In the genomic region with DNA sequence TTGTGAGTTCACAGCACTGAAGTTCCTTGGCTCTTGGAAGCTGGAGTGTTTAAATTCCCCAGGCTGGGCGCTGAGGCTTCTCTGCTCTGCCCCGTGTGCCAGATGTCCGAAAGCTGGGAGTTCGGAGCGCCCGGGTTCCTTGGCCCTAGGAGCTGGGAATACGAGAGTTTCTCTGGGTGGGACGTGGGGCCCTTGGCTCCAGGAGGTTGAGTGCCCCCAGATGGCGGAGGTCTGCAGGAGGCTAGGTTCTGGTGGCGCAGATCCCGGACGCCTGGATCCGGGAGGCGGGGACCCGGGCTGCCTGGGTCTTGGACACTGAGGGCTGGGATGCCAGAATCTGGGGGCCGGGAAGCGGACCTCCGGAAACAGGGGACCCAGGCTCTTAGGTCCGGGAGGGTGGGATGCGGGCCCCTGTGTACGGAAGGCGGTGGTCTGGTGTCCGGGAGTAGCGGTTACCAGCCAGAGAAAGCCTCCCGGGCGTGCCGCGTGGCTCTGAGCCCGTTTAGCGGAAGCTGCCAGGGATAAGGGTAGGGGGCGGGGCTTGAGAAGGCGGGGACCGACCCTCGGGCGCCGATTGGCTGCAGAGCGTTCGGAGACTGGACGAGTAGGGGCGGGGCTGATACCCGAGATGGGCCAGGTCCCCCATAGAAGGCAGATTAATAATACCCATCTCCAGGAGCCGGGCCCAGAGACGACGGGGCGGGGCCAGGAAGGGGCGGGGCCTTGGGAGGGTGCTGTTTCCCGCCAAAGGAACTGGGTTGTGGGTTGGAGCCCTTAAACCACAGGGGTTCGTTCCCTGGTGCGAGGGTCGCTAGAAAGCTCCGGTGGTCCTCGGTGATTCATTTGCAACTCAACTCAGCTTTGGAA, we compare ENCODE assay signal across 8 cellular contexts. TPM values are rescaled to one million over a fixed set of nuclear protein-coding genes. Genes with fewer than 3 reads are reported as not detected.
DNase-seq lines count a peak whose midpoint lies in the region; ATAC-seq and TF ChIP-seq lines count a peak whose summit lies in the region.

TSS of gene SLC1A5 (minus strand) at position 494 of the 867 bp plus-strand sequence. CDS start 629 bp downstream, outside the sequence.

- H2AFZ ChIP-seq in KMS-11 (ENCODE audit: low read depth) = peak within 1 kb of the TSS; percentile 45; the same call in 1 of the 2 replicates

- peak; percentile 44 for ATAC-seq in GM21619 (IDR thresholded peaks at IDR 0.05; ENCODE audit: unreplicated experiment)
- peak; percentile 83 for ATAC-seq in esophagus mucosa

- H3K27me3 ChIP-seq in KMS-11 (ENCODE audit: insufficient read depth, low read depth) (no peaks in the 10 kb centered on the region), muscle layer of duodenum (ENCODE audit: low read depth, low read length) (no peaks in the 10 kb centered on the region)

- peak; percentile 86 for DNase-seq in DMS114 treated with DMSO at 0.1 percent for 48 hours (lab: John Stamatoyannopoulos, UW; ENCODE audit: unreplicated experiment)
- peak; percentile 99 for DNase-seq in activated T-cell treated with anti-CD3 and anti-CD28 coated beads for 48 hours (ENCODE audit: low read depth)
- DNase-seq in stimulated activated CD8-positive, alpha-beta memory T cell treated with anti-CD3 and anti-CD28 coated beads, Interleukin-7, amount 100 ng/mL, for 1 hour (ENCODE audit: low read depth in 2 of 2) = peak; percentile 87 to 96

- no peak for TF ChIP-seq CTCF in KMS-11 (conservative IDR thresholded peaks at IDR 0.05; ENCODE audit: low read depth, low read length)

- H3K9me3 ChIP-seq in muscle layer of duodenum (ENCODE audit: control insufficient read depth in 1 of 2, low read length in 2 of 2) = no peaks in the 10 kb centered on the region

- peaks cover 51% of the 10 kb centered on the region for H3K79me2 ChIP-seq in KMS-11 (ENCODE audit: insufficient read depth, low read depth)

- peak within 1 kb of the TSS; percentile 86 for H3K4me2 ChIP-seq in KMS-11

- H3K36me3 ChIP-seq in KMS-11 (ENCODE audit: insufficient read depth) (no peaks in the 10 kb centered on the region), muscle layer of duodenum (ENCODE audit: control insufficient read depth in 1 of 2, insufficient read depth in 2 of 2, low read length in 2 of 2) (peaks cover 0 to 3% of the 10 kb centered on the region in 2 donors)

- H3K4me3 ChIP-seq in KMS-11 (IDR thresholded peaks at IDR 0.05; ENCODE audit: insufficient read depth, low read depth, low read length) = no peak within 1 kb of the TSS
- H3K4me3 ChIP-seq in muscle layer of duodenum (ENCODE audit: low read depth in 1 of 2, low read length in 2 of 2) = peak within 1 kb of the TSS; percentile 79

- H4K20me1 ChIP-seq in KMS-11 (ENCODE audit: insufficient read depth) = peaks cover 27% of the 10 kb centered on the region

- H3K9ac ChIP-seq in KMS-11 = peak within 1 kb of the TSS; percentile 99

- H3K4me1 ChIP-seq in KMS-11 (ENCODE audit: low read depth, poor library complexity, severe bottlenecking) = peaks cover 23% of the 10 kb centered on the region
- H3K4me1 ChIP-seq in muscle layer of duodenum (ENCODE audit: control insufficient read depth in 1 of 2, insufficient read depth in 2 of 2, low read length in 2 of 2) = peaks cover 9 to 24% of the 10 kb centered on the region in 2 donors

- H3K27ac ChIP-seq in KMS-11 (peak within 1 kb of the TSS; percentile 98), muscle layer of duodenum (ENCODE audit: low read length) (peak within 1 kb of the TSS; percentile 67)

TF ChIP-seq in PFSK-1, 5 proteins besides CTCF, POLR2A, EP300 and RAD21:
- TF ChIP-seq TAF1 (IDR thresholded peaks at IDR 0.05; ENCODE audit: borderline replicate concordance, insufficient read depth, low read length) = peak; percentile 100
- TF ChIP-seq REST (IDR thresholded peaks at IDR 0.05; ENCODE audit: insufficient read depth in 1 of 2, low read depth in 2 of 2, low read length in 2 of 2) = peak; percentile 71
- TF ChIP-seq FOXP2 (optimal IDR thresholded peaks at IDR 0.05; ENCODE audit: borderline replicate concordance, extremely low read depth, extremely low read length, insufficient read depth) = peak; percentile 79
- TF ChIP-seq POLR2AphosphoS5 (IDR thresholded peaks at IDR 0.05; ENCODE audit: low read depth, low read length) = peak; percentile 100
- TF ChIP-seq SIN3A (IDR thresholded peaks at IDR 0.05; ENCODE audit: borderline replicate concordance, insufficient read depth, low read length) = peak; percentile 96; the same call in 1 of the 2 replicates

RNA-seq across cellular contexts. Expression of gene SLC1A5, which starts in this region (rescaled TPM):
- polyA plus RNA-seq in PFSK-1 (2012; ENCODE audit: insufficient read length, low read depth) = 617 TPM
- 113 TPM for total RNA-seq in esophagus mucosa
